Comparison of ENCODE assay signal across 1 cellular context in the genomic region with DNA sequence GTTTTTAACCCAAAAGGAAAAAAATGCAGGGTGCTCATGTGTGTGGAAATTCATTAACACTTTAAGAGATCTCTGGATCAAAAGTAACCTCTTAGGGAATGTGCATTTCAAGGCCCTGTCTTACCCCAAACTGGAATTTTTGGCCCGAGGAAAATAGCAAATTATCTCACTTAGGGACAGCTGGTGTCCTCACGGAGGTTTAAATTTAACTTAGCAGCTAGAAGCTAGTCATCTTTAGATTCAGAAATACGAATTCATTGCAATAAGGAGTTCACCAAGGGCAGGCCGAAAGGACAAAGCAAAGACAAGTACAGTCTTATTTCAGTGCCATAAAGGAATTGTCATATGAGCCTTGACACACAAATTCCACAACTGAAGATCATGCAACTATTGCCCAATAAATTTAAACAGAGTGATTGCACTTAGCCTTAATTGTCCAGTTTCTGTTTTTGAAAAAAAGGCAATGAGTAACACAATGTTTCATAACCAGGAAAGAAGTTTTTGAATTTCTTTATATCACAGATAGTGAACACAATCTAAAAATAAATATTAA.
TF ChIP-seq lines count a peak whose summit lies in the region.

No MANE protein-coding gene starts in this region.

TF ChIP-seq in WTC11, 78 proteins besides CTCF, POLR2A, EP300 and RAD21 (continued from another document):
- TF ChIP-seq, protein P1, sequence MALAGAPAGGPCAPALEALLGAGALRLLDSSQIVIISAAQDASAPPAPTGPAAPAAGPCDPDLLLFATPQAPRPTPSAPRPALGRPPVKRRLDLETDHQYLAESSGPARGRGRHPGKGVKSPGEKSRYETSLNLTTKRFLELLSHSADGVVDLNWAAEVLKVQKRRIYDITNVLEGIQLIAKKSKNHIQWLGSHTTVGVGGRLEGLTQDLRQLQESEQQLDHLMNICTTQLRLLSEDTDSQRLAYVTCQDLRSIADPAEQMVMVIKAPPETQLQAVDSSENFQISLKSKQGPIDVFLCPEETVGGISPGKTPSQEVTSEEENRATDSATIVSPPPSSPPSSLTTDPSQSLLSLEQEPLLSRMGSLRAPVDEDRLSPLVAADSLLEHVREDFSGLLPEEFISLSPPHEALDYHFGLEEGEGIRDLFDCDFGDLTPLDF (CRISPR knock-in tag; IDR thresholded peaks at IDR 0.05): no peak
- TF ChIP-seq, protein P2, sequence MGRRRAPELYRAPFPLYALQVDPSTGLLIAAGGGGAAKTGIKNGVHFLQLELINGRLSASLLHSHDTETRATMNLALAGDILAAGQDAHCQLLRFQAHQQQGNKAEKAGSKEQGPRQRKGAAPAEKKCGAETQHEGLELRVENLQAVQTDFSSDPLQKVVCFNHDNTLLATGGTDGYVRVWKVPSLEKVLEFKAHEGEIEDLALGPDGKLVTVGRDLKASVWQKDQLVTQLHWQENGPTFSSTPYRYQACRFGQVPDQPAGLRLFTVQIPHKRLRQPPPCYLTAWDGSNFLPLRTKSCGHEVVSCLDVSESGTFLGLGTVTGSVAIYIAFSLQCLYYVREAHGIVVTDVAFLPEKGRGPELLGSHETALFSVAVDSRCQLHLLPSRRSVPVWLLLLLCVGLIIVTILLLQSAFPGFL (CRISPR knock-in tag; IDR thresholded peaks at IDR 0.05; ENCODE audit: borderline replicate concordance): no peak
- TF ChIP-seq, protein P3, sequence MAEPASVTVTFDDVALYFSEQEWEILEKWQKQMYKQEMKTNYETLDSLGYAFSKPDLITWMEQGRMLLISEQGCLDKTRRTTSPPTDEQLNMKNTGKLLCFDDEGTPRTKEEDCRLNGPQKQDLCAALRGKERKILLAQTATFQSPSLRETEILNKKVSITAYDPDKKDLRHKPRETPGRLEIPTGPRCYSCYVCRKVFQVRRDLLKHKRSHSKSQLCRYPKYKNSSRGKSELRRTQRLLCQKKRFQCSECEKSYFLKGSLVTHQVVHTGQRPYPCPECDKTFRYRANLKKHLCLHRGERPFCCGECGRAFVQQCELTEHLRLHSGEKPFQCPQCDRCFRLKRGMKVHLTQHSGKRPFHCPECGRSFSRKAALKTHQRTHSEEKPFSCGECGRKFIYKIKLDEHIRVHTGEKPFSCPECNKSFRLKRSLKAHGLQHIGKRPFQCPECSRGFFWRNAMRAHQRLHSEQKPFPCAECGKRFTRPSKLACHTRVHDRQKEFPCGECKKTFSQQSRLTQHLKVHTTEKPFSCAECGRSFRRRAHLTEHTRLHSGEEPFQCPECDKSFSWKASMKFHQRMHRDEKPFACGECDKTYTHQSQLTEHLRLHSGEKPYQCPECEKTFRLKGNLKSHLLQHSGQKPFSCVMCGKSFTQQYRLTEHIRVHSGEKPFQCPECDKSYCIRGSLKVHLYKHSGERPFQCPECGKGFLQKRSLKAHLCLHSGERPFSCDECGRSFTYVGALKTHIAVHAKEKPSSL (CRISPR knock-in tag; conservative IDR thresholded peaks at IDR 0.05): no peak
- TF ChIP-seq HMGA2 (CRISPR knock-in tag; IDR thresholded peaks at IDR 0.05): no peak
- no peak for TF ChIP-seq ZNF121 (CRISPR knock-in tag; IDR thresholded peaks at IDR 0.05)
- TF ChIP-seq, protein P4, sequence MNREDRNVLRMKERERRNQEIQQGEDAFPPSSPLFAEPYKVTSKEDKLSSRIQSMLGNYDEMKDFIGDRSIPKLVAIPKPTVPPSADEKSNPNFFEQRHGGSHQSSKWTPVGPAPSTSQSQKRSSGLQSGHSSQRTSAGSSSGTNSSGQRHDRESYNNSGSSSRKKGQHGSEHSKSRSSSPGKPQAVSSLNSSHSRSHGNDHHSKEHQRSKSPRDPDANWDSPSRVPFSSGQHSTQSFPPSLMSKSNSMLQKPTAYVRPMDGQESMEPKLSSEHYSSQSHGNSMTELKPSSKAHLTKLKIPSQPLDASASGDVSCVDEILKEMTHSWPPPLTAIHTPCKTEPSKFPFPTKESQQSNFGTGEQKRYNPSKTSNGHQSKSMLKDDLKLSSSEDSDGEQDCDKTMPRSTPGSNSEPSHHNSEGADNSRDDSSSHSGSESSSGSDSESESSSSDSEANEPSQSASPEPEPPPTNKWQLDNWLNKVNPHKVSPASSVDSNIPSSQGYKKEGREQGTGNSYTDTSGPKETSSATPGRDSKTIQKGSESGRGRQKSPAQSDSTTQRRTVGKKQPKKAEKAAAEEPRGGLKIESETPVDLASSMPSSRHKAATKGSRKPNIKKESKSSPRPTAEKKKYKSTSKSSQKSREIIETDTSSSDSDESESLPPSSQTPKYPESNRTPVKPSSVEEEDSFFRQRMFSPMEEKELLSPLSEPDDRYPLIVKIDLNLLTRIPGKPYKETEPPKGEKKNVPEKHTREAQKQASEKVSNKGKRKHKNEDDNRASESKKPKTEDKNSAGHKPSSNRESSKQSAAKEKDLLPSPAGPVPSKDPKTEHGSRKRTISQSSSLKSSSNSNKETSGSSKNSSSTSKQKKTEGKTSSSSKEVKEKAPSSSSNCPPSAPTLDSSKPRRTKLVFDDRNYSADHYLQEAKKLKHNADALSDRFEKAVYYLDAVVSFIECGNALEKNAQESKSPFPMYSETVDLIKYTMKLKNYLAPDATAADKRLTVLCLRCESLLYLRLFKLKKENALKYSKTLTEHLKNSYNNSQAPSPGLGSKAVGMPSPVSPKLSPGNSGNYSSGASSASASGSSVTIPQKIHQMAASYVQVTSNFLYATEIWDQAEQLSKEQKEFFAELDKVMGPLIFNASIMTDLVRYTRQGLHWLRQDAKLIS (CRISPR knock-in tag; IDR thresholded peaks at IDR 0.05; ENCODE audit: borderline replicate concordance): no peak
